1 cellular context compared by ENCODE assay signal in genomic region chr1:222522105-222522915, GRCh38.
TF ChIP-seq lines count a peak whose summit lies in the region.

No MANE protein-coding gene starts in this region.

TF ChIP-seq in HepG2, 621 proteins besides CTCF, POLR2A, EP300 and RAD21 (continued from another document and continues in another):
- TF ChIP-seq HIC2 (CRISPR knock-in tag; IDR thresholded peaks at IDR 0.05; ENCODE audit: low read depth) = peak; percentile 25; the same call in 1 of the 2 replicates
- no peak for TF ChIP-seq ZNF333 (CRISPR knock-in tag; IDR thresholded peaks at IDR 0.05; ENCODE audit: borderline replicate concordance)
- TF ChIP-seq ZNF777 (CRISPR knock-in tag; IDR thresholded peaks at IDR 0.05) = no peak
- TF ChIP-seq PLSCR1 (CRISPR knock-in tag; IDR thresholded peaks at IDR 0.05; ENCODE audit: borderline replicate concordance) = no peak
- TF ChIP-seq DPF2 (CRISPR knock-in tag; IDR thresholded peaks at IDR 0.05; ENCODE audit: borderline replicate concordance, low read depth) = no peak
- 0 out of 2 replicates have a peak, but pooled peaks have one; percentile 14 for TF ChIP-seq CEBPG (CRISPR knock-in tag; IDR thresholded peaks at IDR 0.05)
- TF ChIP-seq ZNF775 (CRISPR knock-in tag; IDR thresholded peaks at IDR 0.05; ENCODE audit: borderline replicate concordance) = no peak
- TF ChIP-seq CBX5 (CRISPR knock-in tag; IDR thresholded peaks at IDR 0.05; ENCODE audit: borderline replicate concordance) = no peak
- no peak for TF ChIP-seq IKZF4 (CRISPR knock-in tag; IDR thresholded peaks at IDR 0.05; ENCODE audit: borderline replicate concordance, low read depth, not compliant biosample characterization)
- TF ChIP-seq, protein P1, sequence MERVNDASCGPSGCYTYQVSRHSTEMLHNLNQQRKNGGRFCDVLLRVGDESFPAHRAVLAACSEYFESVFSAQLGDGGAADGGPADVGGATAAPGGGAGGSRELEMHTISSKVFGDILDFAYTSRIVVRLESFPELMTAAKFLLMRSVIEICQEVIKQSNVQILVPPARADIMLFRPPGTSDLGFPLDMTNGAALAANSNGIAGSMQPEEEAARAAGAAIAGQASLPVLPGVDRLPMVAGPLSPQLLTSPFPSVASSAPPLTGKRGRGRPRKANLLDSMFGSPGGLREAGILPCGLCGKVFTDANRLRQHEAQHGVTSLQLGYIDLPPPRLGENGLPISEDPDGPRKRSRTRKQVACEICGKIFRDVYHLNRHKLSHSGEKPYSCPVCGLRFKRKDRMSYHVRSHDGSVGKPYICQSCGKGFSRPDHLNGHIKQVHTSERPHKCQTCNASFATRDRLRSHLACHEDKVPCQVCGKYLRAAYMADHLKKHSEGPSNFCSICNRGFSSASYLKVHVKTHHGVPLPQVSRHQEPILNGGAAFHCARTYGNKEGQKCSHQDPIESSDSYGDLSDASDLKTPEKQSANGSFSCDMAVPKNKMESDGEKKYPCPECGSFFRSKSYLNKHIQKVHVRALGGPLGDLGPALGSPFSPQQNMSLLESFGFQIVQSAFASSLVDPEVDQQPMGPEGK (CRISPR knock-in tag; IDR thresholded peaks at IDR 0.05) = no peak
- TF ChIP-seq, protein P2, sequence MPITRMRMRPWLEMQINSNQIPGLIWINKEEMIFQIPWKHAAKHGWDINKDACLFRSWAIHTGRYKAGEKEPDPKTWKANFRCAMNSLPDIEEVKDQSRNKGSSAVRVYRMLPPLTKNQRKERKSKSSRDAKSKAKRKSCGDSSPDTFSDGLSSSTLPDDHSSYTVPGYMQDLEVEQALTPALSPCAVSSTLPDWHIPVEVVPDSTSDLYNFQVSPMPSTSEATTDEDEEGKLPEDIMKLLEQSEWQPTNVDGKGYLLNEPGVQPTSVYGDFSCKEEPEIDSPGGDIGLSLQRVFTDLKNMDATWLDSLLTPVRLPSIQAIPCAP (CRISPR knock-in tag; IDR thresholded peaks at IDR 0.05; ENCODE audit: low read depth) = no peak
- no peak for TF ChIP-seq ZNF567 (CRISPR knock-in tag; IDR thresholded peaks at IDR 0.05; ENCODE audit: borderline replicate concordance)
- TF ChIP-seq MEF2D (CRISPR knock-in tag; IDR thresholded peaks at IDR 0.05) = no peak
- TF ChIP-seq FOXA1 (IDR thresholded peaks at IDR 0.05) = no peak
- TF ChIP-seq FOXA1 (CRISPR knock-in tag; IDR thresholded peaks at IDR 0.05) = peak; percentile 37; the same call in 1 of the 2 replicates
- TF ChIP-seq FOXJ3 (CRISPR knock-in tag; IDR thresholded peaks at IDR 0.05; ENCODE audit: borderline replicate concordance) = no peak
- TF ChIP-seq ZNF761 (CRISPR knock-in tag; conservative IDR thresholded peaks at IDR 0.05) = no peak
- TF ChIP-seq, protein P3, sequence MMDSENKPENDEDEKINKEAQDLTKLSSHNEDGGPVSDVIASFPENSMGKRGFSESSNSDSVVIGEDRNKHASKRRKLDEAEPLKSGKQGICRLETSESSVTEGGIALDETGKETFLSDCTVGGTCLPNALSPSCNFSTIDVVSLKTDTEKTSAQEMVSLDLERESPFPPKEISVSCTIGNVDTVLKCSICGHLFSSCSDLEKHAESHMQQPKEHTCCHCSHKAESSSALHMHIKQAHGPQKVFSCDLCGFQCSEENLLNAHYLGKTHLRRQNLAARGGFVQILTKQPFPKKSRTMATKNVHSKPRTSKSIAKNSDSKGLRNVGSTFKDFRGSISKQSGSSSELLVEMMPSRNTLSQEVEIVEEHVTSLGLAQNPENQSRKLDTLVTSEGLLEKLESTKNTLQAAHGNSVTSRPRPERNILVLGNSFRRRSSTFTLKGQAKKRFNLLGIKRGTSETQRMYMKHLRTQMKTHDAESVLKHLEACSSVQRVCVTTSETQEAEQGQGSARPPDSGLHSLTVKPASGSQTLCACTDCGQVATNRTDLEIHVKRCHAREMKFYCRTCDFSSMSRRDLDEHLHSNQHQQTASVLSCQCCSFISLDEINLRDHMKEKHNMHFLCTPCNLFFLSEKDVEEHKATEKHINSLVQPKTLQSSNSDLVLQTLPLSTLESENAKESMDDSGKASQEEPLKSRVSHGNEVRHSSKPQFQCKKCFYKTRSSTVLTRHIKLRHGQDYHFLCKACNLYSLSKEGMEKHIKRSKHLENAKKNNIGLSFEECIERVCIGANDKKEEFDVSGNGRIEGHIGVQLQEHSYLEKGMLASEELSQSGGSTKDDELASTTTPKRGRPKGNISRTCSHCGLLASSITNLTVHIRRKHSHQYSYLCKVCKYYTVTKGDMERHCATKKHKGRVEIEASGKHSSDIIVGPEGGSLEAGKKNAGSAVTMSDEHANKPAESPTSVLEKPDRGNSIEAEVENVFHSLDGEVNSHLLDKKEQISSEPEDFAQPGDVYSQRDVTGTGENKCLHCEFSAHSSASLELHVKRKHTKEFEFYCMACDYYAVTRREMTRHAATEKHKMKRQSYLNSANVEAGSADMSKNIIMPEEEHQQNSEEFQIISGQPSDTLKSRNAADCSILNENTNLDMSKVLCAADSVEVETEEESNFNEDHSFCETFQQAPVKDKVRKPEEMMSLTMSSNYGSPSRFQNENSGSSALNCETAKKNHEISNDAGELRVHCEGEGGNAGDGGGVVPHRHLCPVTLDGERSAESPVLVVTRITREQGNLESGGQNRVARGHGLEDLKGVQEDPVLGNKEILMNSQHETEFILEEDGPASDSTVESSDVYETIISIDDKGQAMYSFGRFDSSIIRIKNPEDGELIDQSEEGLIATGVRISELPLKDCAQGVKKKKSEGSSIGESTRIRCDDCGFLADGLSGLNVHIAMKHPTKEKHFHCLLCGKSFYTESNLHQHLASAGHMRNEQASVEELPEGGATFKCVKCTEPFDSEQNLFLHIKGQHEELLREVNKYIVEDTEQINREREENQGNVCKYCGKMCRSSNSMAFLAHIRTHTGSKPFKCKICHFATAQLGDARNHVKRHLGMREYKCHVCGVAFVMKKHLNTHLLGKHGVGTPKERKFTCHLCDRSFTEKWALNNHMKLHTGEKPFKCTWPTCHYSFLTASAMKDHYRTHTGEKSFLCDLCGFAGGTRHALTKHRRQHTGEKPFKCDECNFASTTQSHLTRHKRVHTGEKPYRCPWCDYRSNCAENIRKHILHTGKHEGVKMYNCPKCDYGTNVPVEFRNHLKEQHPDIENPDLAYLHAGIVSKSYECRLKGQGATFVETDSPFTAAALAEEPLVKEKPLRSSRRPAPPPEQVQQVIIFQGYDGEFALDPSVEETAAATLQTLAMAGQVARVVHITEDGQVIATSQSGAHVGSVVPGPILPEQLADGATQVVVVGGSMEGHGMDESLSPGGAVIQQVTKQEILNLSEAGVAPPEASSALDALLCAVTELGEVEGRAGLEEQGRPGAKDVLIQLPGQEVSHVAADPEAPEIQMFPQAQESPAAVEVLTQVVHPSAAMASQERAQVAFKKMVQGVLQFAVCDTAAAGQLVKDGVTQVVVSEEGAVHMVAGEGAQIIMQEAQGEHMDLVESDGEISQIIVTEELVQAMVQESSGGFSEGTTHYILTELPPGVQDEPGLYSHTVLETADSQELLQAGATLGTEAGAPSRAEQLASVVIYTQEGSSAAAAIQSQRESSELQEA (CRISPR knock-in tag; IDR thresholded peaks at IDR 0.05; ENCODE audit: not compliant biosample characterization) = no peak
- TF ChIP-seq, protein P4, sequence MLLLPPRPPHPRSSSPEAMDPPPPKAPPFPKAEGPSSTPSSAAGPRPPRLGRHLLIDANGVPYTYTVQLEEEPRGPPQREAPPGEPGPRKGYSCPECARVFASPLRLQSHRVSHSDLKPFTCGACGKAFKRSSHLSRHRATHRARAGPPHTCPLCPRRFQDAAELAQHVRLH (CRISPR knock-in tag; IDR thresholded peaks at IDR 0.05; ENCODE audit: borderline replicate concordance, low read depth) = no peak
- peak; percentile 64 for TF ChIP-seq FOSL2 (CRISPR knock-in tag; IDR thresholded peaks at IDR 0.05)
- no peak for TF ChIP-seq NFYB (CRISPR knock-in tag; IDR thresholded peaks at IDR 0.05)
- TF ChIP-seq ZNF501 (CRISPR knock-in tag; IDR thresholded peaks at IDR 0.05) = no peak
- TF ChIP-seq, protein P5, sequence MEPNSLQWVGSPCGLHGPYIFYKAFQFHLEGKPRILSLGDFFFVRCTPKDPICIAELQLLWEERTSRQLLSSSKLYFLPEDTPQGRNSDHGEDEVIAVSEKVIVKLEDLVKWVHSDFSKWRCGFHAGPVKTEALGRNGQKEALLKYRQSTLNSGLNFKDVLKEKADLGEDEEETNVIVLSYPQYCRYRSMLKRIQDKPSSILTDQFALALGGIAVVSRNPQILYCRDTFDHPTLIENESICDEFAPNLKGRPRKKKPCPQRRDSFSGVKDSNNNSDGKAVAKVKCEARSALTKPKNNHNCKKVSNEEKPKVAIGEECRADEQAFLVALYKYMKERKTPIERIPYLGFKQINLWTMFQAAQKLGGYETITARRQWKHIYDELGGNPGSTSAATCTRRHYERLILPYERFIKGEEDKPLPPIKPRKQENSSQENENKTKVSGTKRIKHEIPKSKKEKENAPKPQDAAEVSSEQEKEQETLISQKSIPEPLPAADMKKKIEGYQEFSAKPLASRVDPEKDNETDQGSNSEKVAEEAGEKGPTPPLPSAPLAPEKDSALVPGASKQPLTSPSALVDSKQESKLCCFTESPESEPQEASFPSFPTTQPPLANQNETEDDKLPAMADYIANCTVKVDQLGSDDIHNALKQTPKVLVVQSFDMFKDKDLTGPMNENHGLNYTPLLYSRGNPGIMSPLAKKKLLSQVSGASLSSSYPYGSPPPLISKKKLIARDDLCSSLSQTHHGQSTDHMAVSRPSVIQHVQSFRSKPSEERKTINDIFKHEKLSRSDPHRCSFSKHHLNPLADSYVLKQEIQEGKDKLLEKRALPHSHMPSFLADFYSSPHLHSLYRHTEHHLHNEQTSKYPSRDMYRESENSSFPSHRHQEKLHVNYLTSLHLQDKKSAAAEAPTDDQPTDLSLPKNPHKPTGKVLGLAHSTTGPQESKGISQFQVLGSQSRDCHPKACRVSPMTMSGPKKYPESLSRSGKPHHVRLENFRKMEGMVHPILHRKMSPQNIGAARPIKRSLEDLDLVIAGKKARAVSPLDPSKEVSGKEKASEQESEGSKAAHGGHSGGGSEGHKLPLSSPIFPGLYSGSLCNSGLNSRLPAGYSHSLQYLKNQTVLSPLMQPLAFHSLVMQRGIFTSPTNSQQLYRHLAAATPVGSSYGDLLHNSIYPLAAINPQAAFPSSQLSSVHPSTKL (CRISPR knock-in tag; IDR thresholded peaks at IDR 0.05) = no peak
- TF ChIP-seq ZNF44 (CRISPR knock-in tag; IDR thresholded peaks at IDR 0.05) = 0 out of 2 replicates have a peak, but pooled peaks have one; percentile 1
- TF ChIP-seq CCDC6 (CRISPR knock-in tag; IDR thresholded peaks at IDR 0.05) = no peak
- TF ChIP-seq ZNF30 (CRISPR knock-in tag; IDR thresholded peaks at IDR 0.05) = no peak
- TF ChIP-seq, protein P6, sequence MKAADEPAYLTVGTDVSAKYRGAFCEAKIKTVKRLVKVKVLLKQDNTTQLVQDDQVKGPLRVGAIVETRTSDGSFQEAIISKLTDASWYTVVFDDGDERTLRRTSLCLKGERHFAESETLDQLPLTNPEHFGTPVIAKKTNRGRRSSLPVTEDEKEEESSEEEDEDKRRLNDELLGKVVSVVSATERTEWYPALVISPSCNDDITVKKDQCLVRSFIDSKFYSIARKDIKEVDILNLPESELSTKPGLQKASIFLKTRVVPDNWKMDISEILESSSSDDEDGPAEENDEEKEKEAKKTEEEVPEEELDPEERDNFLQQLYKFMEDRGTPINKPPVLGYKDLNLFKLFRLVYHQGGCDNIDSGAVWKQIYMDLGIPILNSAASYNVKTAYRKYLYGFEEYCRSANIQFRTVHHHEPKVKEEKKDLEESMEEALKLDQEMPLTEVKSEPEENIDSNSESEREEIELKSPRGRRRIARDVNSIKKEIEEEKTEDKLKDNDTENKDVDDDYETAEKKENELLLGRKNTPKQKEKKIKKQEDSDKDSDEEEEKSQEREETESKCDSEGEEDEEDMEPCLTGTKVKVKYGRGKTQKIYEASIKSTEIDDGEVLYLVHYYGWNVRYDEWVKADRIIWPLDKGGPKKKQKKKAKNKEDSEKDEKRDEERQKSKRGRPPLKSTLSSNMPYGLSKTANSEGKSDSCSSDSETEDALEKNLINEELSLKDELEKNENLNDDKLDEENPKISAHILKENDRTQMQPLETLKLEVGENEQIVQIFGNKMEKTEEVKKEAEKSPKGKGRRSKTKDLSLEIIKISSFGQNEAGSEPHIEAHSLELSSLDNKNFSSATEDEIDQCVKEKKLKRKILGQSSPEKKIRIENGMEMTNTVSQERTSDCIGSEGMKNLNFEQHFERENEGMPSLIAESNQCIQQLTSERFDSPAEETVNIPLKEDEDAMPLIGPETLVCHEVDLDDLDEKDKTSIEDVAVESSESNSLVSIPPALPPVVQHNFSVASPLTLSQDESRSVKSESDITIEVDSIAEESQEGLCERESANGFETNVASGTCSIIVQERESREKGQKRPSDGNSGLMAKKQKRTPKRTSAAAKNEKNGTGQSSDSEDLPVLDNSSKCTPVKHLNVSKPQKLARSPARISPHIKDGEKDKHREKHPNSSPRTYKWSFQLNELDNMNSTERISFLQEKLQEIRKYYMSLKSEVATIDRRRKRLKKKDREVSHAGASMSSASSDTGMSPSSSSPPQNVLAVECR (CRISPR knock-in tag; IDR thresholded peaks at IDR 0.05; ENCODE audit: borderline replicate concordance) = no peak
- TF ChIP-seq, protein P7, sequence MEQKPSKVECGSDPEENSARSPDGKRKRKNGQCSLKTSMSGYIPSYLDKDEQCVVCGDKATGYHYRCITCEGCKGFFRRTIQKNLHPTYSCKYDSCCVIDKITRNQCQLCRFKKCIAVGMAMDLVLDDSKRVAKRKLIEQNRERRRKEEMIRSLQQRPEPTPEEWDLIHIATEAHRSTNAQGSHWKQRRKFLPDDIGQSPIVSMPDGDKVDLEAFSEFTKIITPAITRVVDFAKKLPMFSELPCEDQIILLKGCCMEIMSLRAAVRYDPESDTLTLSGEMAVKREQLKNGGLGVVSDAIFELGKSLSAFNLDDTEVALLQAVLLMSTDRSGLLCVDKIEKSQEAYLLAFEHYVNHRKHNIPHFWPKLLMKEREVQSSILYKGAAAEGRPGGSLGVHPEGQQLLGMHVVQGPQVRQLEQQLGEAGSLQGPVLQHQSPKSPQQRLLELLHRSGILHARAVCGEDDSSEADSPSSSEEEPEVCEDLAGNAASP (CRISPR knock-in tag; IDR thresholded peaks at IDR 0.05; ENCODE audit: borderline replicate concordance) = no peak
- TF ChIP-seq ZNF589 (CRISPR knock-in tag; conservative IDR thresholded peaks at IDR 0.05) = no peak
- TF ChIP-seq TP53 (CRISPR knock-in tag; conservative IDR thresholded peaks at IDR 0.05) = no peak
